ENCODE assay signal across 8 cellular contexts in the genomic region with DNA sequence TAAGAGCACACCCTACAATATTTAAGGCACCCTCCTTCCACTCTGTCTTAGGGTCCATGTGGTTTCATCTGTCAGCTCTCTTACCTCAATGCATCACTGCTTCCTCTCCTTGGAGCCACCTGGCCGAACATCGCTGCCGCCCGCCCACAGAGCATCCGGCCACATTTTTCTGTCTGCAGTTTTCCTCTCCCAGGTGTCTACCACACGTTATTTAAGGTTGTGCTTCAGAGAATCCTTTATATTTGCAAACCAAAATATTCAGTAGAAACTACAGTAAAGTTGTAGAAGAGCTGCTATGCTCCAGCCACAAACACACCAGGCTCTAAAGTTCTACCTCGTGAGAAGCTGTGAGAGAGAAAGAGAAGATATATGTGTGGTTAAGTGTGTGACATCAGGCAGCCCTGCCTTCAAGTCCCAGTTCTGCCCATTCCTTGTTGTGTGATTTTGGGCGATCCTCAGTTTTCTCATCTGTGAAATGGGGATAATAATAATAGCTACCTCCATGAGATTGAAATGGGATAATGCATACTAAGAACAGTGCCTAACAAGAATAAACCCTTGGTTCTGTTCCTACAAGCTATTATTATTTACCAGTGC. TPM values are rescaled to one million over a fixed set of nuclear protein-coding genes. Genes with fewer than 3 reads are reported as not detected.
DNase-seq lines count a peak whose midpoint lies in the region; ATAC-seq, FAIRE-seq and TF ChIP-seq lines count a peak whose summit lies in the region.

No MANE protein-coding gene starts in this region.

- H3K4me1 Mint-ChIP-seq in activated B cell treated with CpG ODN at 0.5 μM for 24 hours: peaks cover 89% of the 10 kb centered on the region
- peaks cover 53 to 72% of the 10 kb centered on the region in 2 donors for H3K4me1 Mint-ChIP-seq in effector memory CD8-positive, alpha-beta T cell (ENCODE audit: low read depth in 2 of 2)
- H3K4me1 Mint-ChIP-seq in type B pancreatic cell (ENCODE audit: unreplicated experiment): peaks cover 8% of the 10 kb centered on the region

- H3K36me3 Mint-ChIP-seq in activated B cell treated with CpG ODN at 0.5 μM for 24 hours (ENCODE audit: low read depth) (peaks cover 5% of the 10 kb centered on the region), type B pancreatic cell (no peaks in the 10 kb centered on the region)
- H3K36me3 Mint-ChIP-seq in effector memory CD8-positive, alpha-beta T cell (ENCODE audit: insufficient read depth): peaks cover 23% of the 10 kb centered on the region

- H3K27me3 ChIP-seq in adrenal gland: no peaks in the 10 kb centered on the region
- no peaks in the 10 kb centered on the region for H3K27me3 ChIP-seq in dorsolateral prefrontal cortex

- H3K4me3 Mint-ChIP-seq in activated B cell treated with CpG ODN at 0.5 μM for 24 hours: peak overlapping the region; percentile 74
- peak overlapping the region; percentile 50 to 73 for H3K4me3 Mint-ChIP-seq in effector memory CD8-positive, alpha-beta T cell
- H3K4me3 Mint-ChIP-seq in type B pancreatic cell: no peak overlapping the region

- WGBS in adrenal gland, 4 donors: 80 to 87% (median 84%) methylated on average over 8 of the region's 8 CpGs

- H3K27me3 Mint-ChIP-seq in activated B cell treated with CpG ODN at 0.5 μM for 24 hours: no peaks in the 10 kb centered on the region
- H3K27me3 Mint-ChIP-seq in effector memory CD8-positive, alpha-beta T cell: no peaks in the 10 kb centered on the region
- peaks cover 25% of the 10 kb centered on the region for H3K27me3 Mint-ChIP-seq in type B pancreatic cell

- CTCF ChIA-PET in activated B cell treated with CpG ODN at 0.5 μM for 24 hours (lab: Charles Lee): interaction anchor here (0.6 to 3.6 kb wide), 13 partner anchors 11 to 122 kb away, joined by 3 to 17 read pairs (median 4); no protein-coding TSS in a partner anchor

- intact Hi-C loops in activated B cell treated with CpG ODN at 0.5 μM for 24 hours (cut with micrococcal nuclease) (loop anchor here (1.0 to 10.0 kb wide), 11 partner anchors 16 to 1119 kb away; no protein-coding TSS in a partner anchor), adrenal gland (cut with DNase I) (no loop called here), dorsolateral prefrontal cortex (cut with DNase I) (loop anchor here in 1 of 2 donors (10.0 kb wide), 1 partner anchor 101 kb away; no protein-coding TSS in a partner anchor)

- no peak overlapping the region for H3K27ac ChIP-seq in adrenal gland
- H3K27ac ChIP-seq in dorsolateral prefrontal cortex: no peak overlapping the region

- TF ChIP-seq POLR2A in GM18505 (IDR thresholded peaks at IDR 0.05; ENCODE audit: borderline replicate concordance, extremely low read depth, insufficient read depth, insufficient read length) (peak; percentile 32), adrenal gland (IDR thresholded peaks at IDR 0.05) (no peak)

- POLR2A ChIA-PET in activated B cell treated with CpG ODN at 0.5 μM for 24 hours (lab: Charles Lee): interaction anchor here (1.0 to 11.0 kb wide), 29 partner anchors 9 to 1324 kb away, joined by 3 to 543 read pairs (median 11); a partner anchor contains a TSS

- FAIRE-seq in urothelium cell line (lab: Jason Lieb, UNC): no peak

- H3K4me1 ChIP-seq in adrenal gland (replicated peaks in 1 of 2): peaks cover 0 to 5% of the 10 kb centered on the region in 2 donors

- ATAC-seq in GM18505 (IDR thresholded peaks at IDR 0.05; ENCODE audit: unreplicated experiment): peak; percentile 65
- ATAC-seq in HG02884 (IDR thresholded peaks at IDR 0.05; ENCODE audit: unreplicated experiment): peak; percentile 55
- ATAC-seq in activated B cell treated with CpG ODN at 0.5 μM for 24 hours (ENCODE audit: low read depth): peak; percentile 55
- peak; percentile 67 for ATAC-seq in effector memory CD8-positive, alpha-beta T cell (replicated peaks)

- H3K36me3 ChIP-seq in adrenal gland (replicated peaks in 1 of 2): no peaks in the 10 kb centered on the region

- H3K9me3 Mint-ChIP-seq in activated B cell treated with CpG ODN at 0.5 μM for 24 hours (no peaks in the 10 kb centered on the region), type B pancreatic cell (peaks cover 6% of the 10 kb centered on the region)
- H3K9me3 Mint-ChIP-seq in effector memory CD8-positive, alpha-beta T cell: no peaks in the 10 kb centered on the region

- peak; percentile 73 for DNase-seq in activated B cell treated with CpG ODN at 0.5 μM for 24 hours
- DNase-seq in effector memory CD8-positive, alpha-beta T cell: peak; percentile 82 to 83 (median 83)
- no peak for DNase-seq in type B pancreatic cell (ENCODE audit: extremely low spot score, unreplicated experiment)
- DNase-seq in urothelium cell line (ENCODE audit: low spot score): no peak
- DNase-seq in adrenal gland: no peak
- DNase-seq in dorsolateral prefrontal cortex: no peak

- H3K4me3 ChIP-seq in adrenal gland: no peak overlapping the region
- H3K4me3 ChIP-seq in dorsolateral prefrontal cortex: no peak overlapping the region

- H3K27ac Mint-ChIP-seq in activated B cell treated with CpG ODN at 0.5 μM for 24 hours (peak overlapping the region; percentile 94), type B pancreatic cell (no peak overlapping the region)
- H3K27ac Mint-ChIP-seq in effector memory CD8-positive, alpha-beta T cell: peak overlapping the region; percentile 92 to 93

- no peak for TF ChIP-seq CTCF in activated B cell treated with CpG ODN at 0.5 μM for 24 hours (IDR thresholded peaks at IDR 0.05)
- TF ChIP-seq CTCF in type B pancreatic cell (conservative IDR thresholded peaks at IDR 0.05): no peak
- no peak for TF ChIP-seq CTCF in adrenal gland (IDR thresholded peaks at IDR 0.05)
- TF ChIP-seq CTCF in dorsolateral prefrontal cortex (IDR thresholded peaks at IDR 0.05 in 54 of 56, conservative IDR thresholded peaks at IDR 0.05 in 2 of 56; ENCODE audit: low read depth in 1 of 56, partially characterized antibody in 56 of 56): no peak

- no peaks in the 10 kb centered on the region for H3K9me3 ChIP-seq in adrenal gland (replicated peaks in 1 of 3)

RNA-seq across cellular contexts. Expression of a gene that starts 4.9 kb away (rescaled TPM):
- 203 and 226 TPM in 2 replicates for total RNA-seq in activated B cell treated with CpG ODN at 0.5 μM for 24 hours
- 20.0 and 27.2 TPM in 2 replicates for total RNA-seq in type B pancreatic cell (ENCODE audit: low replicate concordance)
- 10 to 100 TPM in 6 of 8 donors, 1 to 10 TPM in 2; 3.6 to 30.7 (median 15.9) TPM for total RNA-seq in adrenal gland
- 1 to 10 TPM; 4.7 to 7.1 (median 5.3) TPM for polyA plus RNA-seq in adrenal gland
- total RNA-seq in dorsolateral prefrontal cortex: 10 to 100 TPM in 72 of 120 experiments, 1 to 10 TPM in 48; 4.1 to 30.1 (median 11.2) TPM

Comparison
In these comparisons a context has a peak if more than half of its experiments do, and no peak if none do; other contexts are left out.
1. DNase-seq: peak in activated B cell treated with CpG ODN at 0.5 μM for 24 hours (single experiment) and effector memory CD8-positive, alpha-beta T cell (3 of 3); none in type B pancreatic cell (single experiment), urothelium cell line (single experiment), adrenal gland (0 of 7) and dorsolateral prefrontal cortex (0 of 10).
2. Peak in every context shown above with its lines, with median percentiles within 50 percentile points of each other: ATAC-seq.